Comparison of ENCODE assay signal across 18 cellular contexts in genomic region chr6:45558858-45559257, GRCh38.
DNase-seq lines count a peak whose midpoint lies in the region; ATAC-seq and TF ChIP-seq lines count a peak whose summit lies in the region.
"Had no signal": no experiment of that assay in that cellular context is flagged by ENCODE, and none has a peak within 500 bp of the region (broad histone marks: within the 10 kb centered on the region; RNA-seq: fewer than 3 reads in every experiment).

No MANE protein-coding gene starts in this region.

- peaks cover 3% of the 10 kb centered on the region for H3K9me3 Mint-ChIP-seq in activated T-helper 17 cell treated with anti-CD3 and anti-CD28 coated beads, Interleukin-2, amount 50 U/mL, for 72 hours
- H3K9me3 Mint-ChIP-seq: CD14-positive monocyte had no signal

- ATAC-seq in GM18868 (IDR thresholded peaks at IDR 0.05; ENCODE audit: unreplicated experiment), result peak; percentile 54
- ATAC-seq in HG02623 (IDR thresholded peaks at IDR 0.05; ENCODE audit: unreplicated experiment), result peak; percentile 45
- peak; percentile 90 for ATAC-seq in activated T-helper 17 cell treated with anti-CD3 and anti-CD28 coated beads, Interleukin-2, amount 50 U/mL, for 72 hours (replicated peaks)
- no peak for ATAC-seq in aorta (ENCODE audit: low FRiP score)

- no peaks in the 10 kb centered on the region for H3K27me3 ChIP-seq in aorta (ENCODE audit: control insufficient read depth in 1 of 2, insufficient read depth in 2 of 2, low read length in 1 of 2)
- no peaks in the 10 kb centered on the region for H3K27me3 ChIP-seq in ascending aorta
- H3K27me3 ChIP-seq: right atrium auricular region, upper lobe of left lung had no signal

- H3K27ac Mint-ChIP-seq in activated T-helper 17 cell treated with anti-CD3 and anti-CD28 coated beads, Interleukin-2, amount 50 U/mL, for 72 hours, result peak overlapping the region; percentile 85
- H3K27ac Mint-ChIP-seq: CD14-positive monocyte had no signal

- peaks cover 23% of the 10 kb centered on the region for H3K36me3 Mint-ChIP-seq in activated T-helper 17 cell treated with anti-CD3 and anti-CD28 coated beads, Interleukin-2, amount 50 U/mL, for 72 hours (ENCODE audit: low read depth)
- H3K36me3 Mint-ChIP-seq: CD14-positive monocyte had no signal

- H3K27me3 Mint-ChIP-seq in activated T-helper 17 cell treated with anti-CD3 and anti-CD28 coated beads, Interleukin-2, amount 50 U/mL, for 72 hours, result no peaks in the 10 kb centered on the region

- H3K4me3 Mint-ChIP-seq in activated T-helper 17 cell treated with anti-CD3 and anti-CD28 coated beads, Interleukin-2, amount 50 U/mL, for 72 hours, result peak overlapping the region; percentile 66
- H3K4me3 Mint-ChIP-seq: CD14-positive monocyte, neural crest cell had no signal

- H3K4me3 ChIP-seq in aorta (ENCODE audit: low read length in 2 of 2) (no peak overlapping the region), ascending aorta (no peak overlapping the region)
- H3K4me3 ChIP-seq: right atrium auricular region, upper lobe of left lung had no signal

- peaks cover 33% of the 10 kb centered on the region for H3K4me1 Mint-ChIP-seq in activated T-helper 17 cell treated with anti-CD3 and anti-CD28 coated beads, Interleukin-2, amount 50 U/mL, for 72 hours
- H3K4me1 Mint-ChIP-seq: CD14-positive monocyte had no signal

- intact Hi-C loops in aorta (cut with DNase I), result no loop called here
- intact Hi-C loops in ascending aorta (cut with DNase I), result no loop called here

- H3K27ac ChIP-seq in aorta (ENCODE audit: low read depth in 1 of 2, low read length in 2 of 2) (no peak overlapping the region), ascending aorta (no peak overlapping the region)
- H3K27ac ChIP-seq: epithelial cell of prostate, right atrium auricular region, upper lobe of left lung had no signal

- H3K9me3 ChIP-seq in aorta (ENCODE audit: control insufficient read depth, low read length) (no peaks in the 10 kb centered on the region), ascending aorta (no peaks in the 10 kb centered on the region)
- H3K9me3 ChIP-seq: right atrium auricular region, upper lobe of left lung had no signal

- H3K36me3 ChIP-seq in aorta (ENCODE audit: control insufficient read depth in 1 of 2, insufficient read depth in 2 of 2, low read length in 1 of 2) (no peaks in the 10 kb centered on the region), ascending aorta (no peaks in the 10 kb centered on the region)
- H3K36me3 ChIP-seq: right atrium auricular region, upper lobe of left lung had no signal

- peak; percentile 17 for DNase-seq in GM13977 (ENCODE audit: low spot score)
- DNase-seq in aorta, result no peak
- no peak for DNase-seq in NCI-H2171 treated with DMSO at 0.1 percent for 48 hours (lab: John Stamatoyannopoulos, UW)
- no peak for DNase-seq in ascending aorta (ENCODE audit: low spot score in 2 of 2)
- DNase-seq: DMS79 treated with DMSO at 0.1 percent for 48 hours; mesenchymal stem cell; NCI-H1105 treated with DMSO at 0.1 percent for 48 hours; NCI-H226; SIG-M5; stimulated activated CD4-positive, alpha-beta T cell treated with anti-CD3 and anti-CD28 coated beads, Interleukin-2, amount 100 ng/mL, for 24 hours; upper lobe of left lung had no signal

- TF ChIP-seq CTCF in GM13977 (IDR thresholded peaks at IDR 0.05; ENCODE audit: extremely low read depth, insufficient read depth, missing control alignments), result no peak
- no peak for TF ChIP-seq CTCF in ascending aorta (IDR thresholded peaks at IDR 0.05)

- in situ Hi-C loops in GM13977 (cut with MboI; ENCODE audit: low pct_unique_long_range_greater_than_20kb, low sequenced_read_pairs, unreplicated experiment), result no loop called here

- H3K4me1 ChIP-seq in aorta (ENCODE audit: control insufficient read depth in 1 of 2, insufficient read depth in 2 of 2, low read length in 2 of 2) (no peaks in the 10 kb centered on the region), ascending aorta (no peaks in the 10 kb centered on the region)
